In genomic region chr1:64469121-64469520, GRCh38 we compare ENCODE assay signal across 8 cellular contexts. TPM values are rescaled to one million over a fixed set of nuclear protein-coding genes. Genes with fewer than 3 reads are reported as not detected.
A peak's percentile ranks its signal among the peaks of the same experiment; 100 is the strongest.
DNase-seq lines count a peak whose midpoint lies in the region; ATAC-seq, FAIRE-seq and TF ChIP-seq lines count a peak whose summit lies in the region.
"Had no signal": no experiment of that assay in that cellular context is flagged by ENCODE, and none has a peak within 500 bp of the region (broad histone marks: within the 10 kb centered on the region; RNA-seq: fewer than 3 reads in every experiment).

No MANE protein-coding gene starts in this region.

- no peak overlapping the region for H3K9ac ChIP-seq in endothelial cell of umbilical vein (replicated peaks; ENCODE audit: extremely low read depth, insufficient read depth, low read length)

- H3K4me1 ChIP-seq in endothelial cell of umbilical vein (ENCODE audit: control insufficient read depth, extremely low read depth, insufficient read depth, low read length) (peaks cover 16% of the 10 kb centered on the region), pancreas (peaks cover 0 to 9% (median 2%) of the 10 kb centered on the region in 3 donors)

- TF ChIP-seq CTCF in endothelial cell of umbilical vein (IDR thresholded peaks at IDR 0.05; ENCODE audit: extremely low read depth in 1 of 2, insufficient read depth in 1 of 2, low read depth in 1 of 2, low read length in 2 of 2) (no peak), pancreas (IDR thresholded peaks at IDR 0.05) (no peak)

- H3K27me3 ChIP-seq in H7 (ENCODE audit: control insufficient read depth, insufficient read depth, low read length) (peaks cover 20% of the 10 kb centered on the region), endothelial cell of umbilical vein (ENCODE audit: control insufficient read depth in 2 of 2, insufficient read depth in 2 of 2, low read length in 2 of 2) (peaks cover 2 to 4% of the 10 kb centered on the region in 2 experiments), pancreas (no peaks in the 10 kb centered on the region)

- CTCF ChIA-PET in endothelial cell of umbilical vein (lab: Charles Lee), result no interaction called here

- FAIRE-seq in endothelial cell of umbilical vein (lab: Jason Lieb, UNC) (no peak), pancreas (lab: Jason Lieb, UNC) (no peak)

- H3K27ac ChIP-seq in endothelial cell of umbilical vein (ENCODE audit: insufficient read depth, low read depth, low read length) (no peak overlapping the region), pancreas (peak overlapping the region; percentile 76 to 90 (median 79))

- H3K36me3 ChIP-seq in H7 (replicated peaks; ENCODE audit: control insufficient read depth, insufficient read depth, low read length) (no peaks in the 10 kb centered on the region), endothelial cell of umbilical vein (ENCODE audit: control insufficient read depth in 2 of 2, extremely low read depth in 1 of 2, insufficient read depth in 2 of 2, low read length in 2 of 2) (no peaks in the 10 kb centered on the region), pancreas (no peaks in the 10 kb centered on the region)

- TF ChIP-seq POLR2A in endothelial cell of umbilical vein (IDR thresholded peaks at IDR 0.05; ENCODE audit: low read depth, low read length), result no peak

- intact Hi-C loops in endothelial cell of umbilical vein (cut with micrococcal nuclease), result no loop called here
- intact Hi-C loops in pancreas (cut with DNase I), result no loop called here

- H3K79me2 ChIP-seq in endothelial cell of umbilical vein (ENCODE audit: control insufficient read depth, insufficient read depth, low read length), result peaks cover 4% of the 10 kb centered on the region

- H3K9me3 ChIP-seq in endothelial cell of umbilical vein (replicated peaks; ENCODE audit: control insufficient read depth, insufficient read depth, low read length) (no peaks in the 10 kb centered on the region), pancreas (no peaks in the 10 kb centered on the region)

- H4K20me1 ChIP-seq in endothelial cell of umbilical vein (replicated peaks; ENCODE audit: control insufficient read depth, extremely low read depth, insufficient read depth, low read length), result no peaks in the 10 kb centered on the region

- DNase-seq in H7, result peak; percentile 44
- peak; percentile 16 for DNase-seq in NCI-H526 treated with DMSO at 0.1 percent for 48 hours (lab: John Stamatoyannopoulos, UW)
- DNase-seq in endothelial cell of umbilical vein (ENCODE audit: low read depth, low spot score), result no peak
- DNase-seq in pancreas, result peak; percentile 63 to 92 (median 86)
- DNase-seq in SK-N-DZ (ENCODE audit: low spot score), result no peak
- DNase-seq in activated CD4-positive, alpha-beta T cell treated with anti-CD3 and anti-CD28 coated beads, Interleukin-2, amount 50 U/mL, for 1 hour, result no peak
- DNase-seq: islet precursor cell had no signal

- peak overlapping the region; percentile 98 for H2AFZ ChIP-seq in endothelial cell of umbilical vein (ENCODE audit: low read depth, low read length)

- BruUV-seq in endothelial cell of umbilical vein (replicated peaks; lab: Mats Ljungman, UMichigan), result no TSS peak

- 2 to 8% methylated on average over 6 of the region's 6 CpGs for WGBS in pancreas, 2 donors

- H3K9me1 ChIP-seq in endothelial cell of umbilical vein (replicated peaks; ENCODE audit: control insufficient read depth, extremely low read depth, insufficient read depth, low read length), result no peaks in the 10 kb centered on the region

- ATAC-seq in pancreas (peak; percentile 83 to 89 (median 88)), GM18867 (IDR thresholded peaks at IDR 0.05; ENCODE audit: unreplicated experiment) (no peak)

- dilution Hi-C loops in endothelial cell of umbilical vein (cut with MboI; ENCODE audit: extremely low pct_ligation_motif_present, low sequenced_read_pairs), result no loop called here

- POLR2A ChIA-PET in endothelial cell of umbilical vein (lab: Charles Lee), result no interaction called here

- H3K4me2 ChIP-seq in endothelial cell of umbilical vein (ENCODE audit: insufficient read depth, low read length), result peak overlapping the region; percentile 90

- H3K4me3 ChIP-seq in H7 (ENCODE audit: insufficient read depth, low read depth, low read length), result peak overlapping the region; percentile 88
- H3K4me3 ChIP-seq in endothelial cell of umbilical vein (replicated peaks in 1 of 3; ENCODE audit: insufficient read depth in 1 of 3, low read depth in 1 of 3, low read length in 3 of 3), result peak overlapping the region in 1 of 3 experiments; percentile 83
- peak overlapping the region in 3 of 4 donors; percentile 37 to 80 (median 79) for H3K4me3 ChIP-seq in pancreas

TF ChIP-seq in endothelial cell of umbilical vein, 7 proteins besides CTCF, POLR2A, EP300 and RAD21:
- TF ChIP-seq POLR2AphosphoS5 (IDR thresholded peaks at IDR 0.05; ENCODE audit: insufficient read depth, low read depth, low read length), result no peak
- no peak for TF ChIP-seq EZH2 (IDR thresholded peaks at IDR 0.05; ENCODE audit: borderline replicate concordance, low read depth, low read length, severe bottlenecking)
- no peak for TF ChIP-seq FOS (IDR thresholded peaks at IDR 0.05; ENCODE audit: borderline replicate concordance, insufficient read depth, low read length)
- no peak for TF ChIP-seq GATA2 (IDR thresholded peaks at IDR 0.05; ENCODE audit: insufficient read depth, insufficient read length, low read depth, low read length)
- TF ChIP-seq MAX (IDR thresholded peaks at IDR 0.05; ENCODE audit: insufficient read depth, insufficient read length), result no peak
- TF ChIP-seq MYC (IDR thresholded peaks at IDR 0.05; ENCODE audit: low read depth, low read length), result no peak
TF ChIP-seq in endothelial cell of umbilical vein: peak in this region for 0.

RNA-seq across cellular contexts. Expression of gene CACHD1, which starts 0.8 kb away (rescaled TPM):
- 53.5 and 69.7 TPM in 2 replicates for total RNA-seq in H7 (2014; rRNA removed; shearing (Covaris generic))
- 8.7 and 9.3 TPM in 2 replicates for total RNA-seq in endothelial cell of umbilical vein
- 2.1 and 3.6 TPM in 2 replicates for polyA plus RNA-seq in endothelial cell of umbilical vein
- polyA plus RNA-seq in endothelial cell of umbilical vein (2011; cell fraction: cytosol; rRNA removed), result 2.6 and 3.0 TPM in 2 replicates
- 8.9 and 9.0 TPM in 2 replicates for polyA plus RNA-seq in endothelial cell of umbilical vein (2011; cell fraction: nucleus; rRNA removed)
- polyA plus RNA-seq in endothelial cell of umbilical vein (2012), result 4.8 and 7.0 TPM in 2 replicates
- polyA minus RNA-seq in endothelial cell of umbilical vein, result 8.9 and 12.7 TPM in 2 replicates
- not detected for polyA minus RNA-seq in endothelial cell of umbilical vein (2011; cell fraction: cytosol; rRNA and poly(A)+ RNA removed)
- polyA minus RNA-seq in endothelial cell of umbilical vein (2011; cell fraction: nucleus; rRNA and poly(A)+ RNA removed), result 10.9 and 17.8 TPM in 2 replicates
- total RNA-seq in pancreas, result 1 to 10 TPM; 4.0 to 7.1 (median 5.5) TPM
- 1 to 10 TPM; 2.9 to 3.0 TPM for polyA plus RNA-seq in pancreas
- 7.8 and 8.8 TPM in 2 replicates for polyA plus RNA-seq in SK-N-DZ (2014; cell fraction: cytosol; rRNA removed)
- polyA plus RNA-seq in SK-N-DZ (2014; cell fraction: nucleus; rRNA removed), result 7.1 and 10.4 TPM in 2 replicates

Comparison
In these comparisons a context has a peak if more than half of its experiments do, and no peak if none do; other contexts are left out.
1. DNase-seq: peak in H7 (single experiment), NCI-H526 treated with DMSO at 0.1 percent for 48 hours (single experiment) and pancreas (6 of 6); none in endothelial cell of umbilical vein (single experiment), SK-N-DZ (single experiment) and activated CD4-positive, alpha-beta T cell treated with anti-CD3 and anti-CD28 coated beads, Interleukin-2, amount 50 U/mL, for 1 hour (single experiment).